In the genomic region with DNA sequence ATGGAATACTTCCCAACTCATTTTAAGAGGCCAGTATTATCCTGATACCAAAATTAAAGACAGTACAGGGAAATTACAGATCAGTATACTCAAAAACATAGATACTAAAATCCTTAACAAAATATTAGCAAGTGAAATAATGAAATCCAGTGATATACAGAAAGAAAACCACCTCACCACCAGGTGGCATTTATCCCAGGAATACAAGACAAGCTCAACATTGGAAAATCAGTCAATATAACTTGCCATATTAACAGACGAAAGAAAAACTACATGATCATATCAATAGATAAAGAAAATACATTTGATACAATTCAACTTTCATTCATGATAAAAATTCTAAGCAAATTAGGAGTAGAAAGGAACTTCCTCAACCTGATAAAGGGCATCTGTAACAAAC, we compare ENCODE assay signal across 9 cellular contexts.
A peak's percentile ranks its signal among the peaks of the same experiment; 100 is the strongest.
DNase-seq lines count a peak whose midpoint lies in the region; ATAC-seq, FAIRE-seq and TF ChIP-seq lines count a peak whose summit lies in the region.
"Had no signal": no experiment of that assay in that cellular context is flagged by ENCODE, and none has a peak within 500 bp of the region (broad histone marks: within the 10 kb centered on the region; RNA-seq: fewer than 3 reads in every experiment).

No MANE protein-coding gene starts in this region.

- CTCF ChIA-PET in RWPE1 (lab: Yijun Ruan, JAX) = interaction anchor here (0.6 to 2.7 kb wide), 8 partner anchors 14 to 550 kb away, joined by 3 to 13 read pairs (median 5); no protein-coding TSS in a partner anchor

- DNase-seq in AG10803 (ENCODE audit: low read depth) = peak; percentile 68
- no peak for DNase-seq in GM13976 (ENCODE audit: low spot score)
- no peak for DNase-seq in RWPE1 (ENCODE audit: low spot score)
- no peak for DNase-seq in NCI-H1048 (lab: John Stamatoyannopoulos, UW)
- DNase-seq in Ammon's horn (ENCODE audit: low spot score) = no peak

- TF ChIP-seq CTCF in AG10803 (conservative IDR thresholded peaks at IDR 0.05; ENCODE audit: low read length) = peak; percentile 66
- TF ChIP-seq CTCF in GM13976 (IDR thresholded peaks at IDR 0.05; ENCODE audit: borderline replicate concordance, control extremely low read depth, extremely low read depth, insufficient read depth, missing control alignments) = peak; percentile 16
- peak; percentile 78 for TF ChIP-seq CTCF in RWPE1 (conservative IDR thresholded peaks at IDR 0.05; ENCODE audit: low read depth)

- no peak overlapping the region for H3K4me3 ChIP-seq in AG10803 (ENCODE audit: low read length)

- peak overlapping the region; percentile 43; the same call in 1 of the 2 replicates for H3K27ac ChIP-seq in RWPE1

- in situ Hi-C loops in GM13976 (cut with MboI; ENCODE audit: low sequenced_read_pairs, unreplicated experiment) = no loop called here

- FAIRE-seq in islet of Langerhans (lab: Jason Lieb, UNC) = peak; percentile 71

- ATAC-seq in HG02884 (IDR thresholded peaks at IDR 0.05; ENCODE audit: unreplicated experiment) (no peak), HG02970 (IDR thresholded peaks at IDR 0.05; ENCODE audit: low FRiP score, unreplicated experiment) (no peak)
- ATAC-seq: stimulated activated effector memory CD8-positive, alpha-beta T cell treated with anti-CD3 and anti-CD28 coated beads, Interleukin-12 subunit alpha, Interleukin-12 subunit beta, amount 100 ng/mL, for 72 hours had no signal

- POLR2A ChIA-PET in RWPE1 (lab: Yijun Ruan, JAX; ENCODE audit: low non-redundant PET) = interaction anchor here (0.6 kb wide), 1 partner anchor 763 kb away, joined by 3 read pairs; no protein-coding TSS in a partner anchor

Comparison
In these comparisons a context has a peak if more than half of its experiments do, and no peak if none do; other contexts are left out.
1. CTCF ChIP-seq: peak in every context shown above with its lines; median percentile 78 in RWPE1; 66 in AG10803; 16 in GM13976.